ENCODE assay signal across 8 cellular contexts in the genomic region with DNA sequence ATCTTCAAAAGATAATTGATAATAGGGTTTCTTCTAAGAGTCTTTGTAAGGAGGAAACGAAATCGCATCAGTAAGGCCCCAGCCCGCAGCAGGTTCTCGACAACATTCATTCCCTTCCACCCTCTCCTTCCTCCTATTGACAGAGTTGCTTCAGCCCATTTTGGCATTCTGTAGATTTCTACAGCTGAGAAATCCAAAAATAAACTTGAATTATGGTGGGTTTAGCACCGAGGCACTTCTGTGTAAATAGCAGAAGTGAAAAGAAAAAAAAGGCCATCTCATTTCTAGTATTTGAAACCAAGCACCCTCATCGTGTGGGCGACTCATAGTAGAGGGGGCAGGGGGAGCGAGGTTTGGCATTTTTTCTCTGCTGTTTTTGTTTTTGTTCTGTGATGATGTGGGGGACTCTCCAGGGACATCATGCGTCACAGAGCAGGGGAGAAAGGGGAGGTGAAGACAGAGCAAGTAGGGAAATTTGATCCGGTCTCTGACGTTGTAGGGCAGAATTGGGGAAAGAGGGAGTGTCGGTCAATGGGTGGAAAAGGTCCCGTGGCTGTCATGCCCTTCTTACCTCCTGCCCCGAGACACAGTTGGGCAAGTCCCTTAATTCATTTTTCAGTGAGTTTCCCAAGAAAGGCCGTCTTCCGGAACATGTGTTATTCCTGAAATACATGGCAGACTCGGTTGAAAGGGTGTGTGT.
A peak's percentile ranks its signal among the peaks of the same experiment; 100 is the strongest.
DNase-seq lines count a peak whose midpoint lies in the region; ATAC-seq and TF ChIP-seq lines count a peak whose summit lies in the region.
"Had no signal": no experiment of that assay in that cellular context is flagged by ENCODE, and none has a peak within 500 bp of the region (broad histone marks: within the 10 kb centered on the region; RNA-seq: fewer than 3 reads in every experiment).

No MANE protein-coding gene starts in this region.

- DNase-seq in GM20000 (ENCODE audit: low spot score) (peak; percentile 68), hepatic stellate cell (ENCODE audit: low spot score) (peak; percentile 46), D341Med (ENCODE audit: low spot score) (no peak), HuH-7.5 (ENCODE audit: low spot score) (no peak)
- peak; percentile 70 for DNase-seq in activated CD8-positive, alpha-beta memory T cell treated with anti-CD3 and anti-CD28 coated beads, Interleukin-2, amount 50 U/mL, for 48 hours
- DNase-seq: pancreas had no signal

- no peak for TF ChIP-seq CTCF in GM20000 (IDR thresholded peaks at IDR 0.05; ENCODE audit: extremely low read depth, missing control alignments)

- peak overlapping the region; percentile 97 for H3K27ac ChIP-seq in subcutaneous abdominal adipose tissue (ENCODE audit: low read depth, low read length)
- H3K27ac ChIP-seq: pancreas had no signal

- H3K36me3 ChIP-seq in subcutaneous abdominal adipose tissue (ENCODE audit: control insufficient read depth in 5 of 5, insufficient read depth in 5 of 5, low read length in 5 of 5) = no peaks in the 10 kb centered on the region
- H3K36me3 ChIP-seq: pancreas had no signal

- no peaks in the 10 kb centered on the region for H3K9me3 ChIP-seq in subcutaneous abdominal adipose tissue (ENCODE audit: control insufficient read depth in 5 of 5, low read length in 5 of 5)
- H3K9me3 ChIP-seq: pancreas had no signal

- peak overlapping the region in 3 of 5 donors; percentile 4 to 30 (median 29) for H3K4me3 ChIP-seq in subcutaneous abdominal adipose tissue (ENCODE audit: low read depth in 1 of 5, low read length in 5 of 5)
- H3K4me3 ChIP-seq: pancreas had no signal

- H3K27me3 ChIP-seq in subcutaneous abdominal adipose tissue (ENCODE audit: control insufficient read depth in 5 of 5, insufficient read depth in 4 of 5, low read length in 5 of 5) = no peaks in the 10 kb centered on the region
- H3K27me3 ChIP-seq: pancreas had no signal

- peak overlapping the region in 3 of 5 donors; percentile 68 to 76 (median 69) for H3K9ac ChIP-seq in subcutaneous abdominal adipose tissue (ENCODE audit: low read length in 5 of 5)

- peaks cover 2 to 37% (median 20%) of the 10 kb centered on the region in 5 donors for H3K4me1 ChIP-seq in subcutaneous abdominal adipose tissue (ENCODE audit: control insufficient read depth in 5 of 5, insufficient read depth in 5 of 5, low read length in 5 of 5)
- H3K4me1 ChIP-seq: pancreas had no signal

- peak; percentile 62 for ATAC-seq in HG03521 (IDR thresholded peaks at IDR 0.05; ENCODE audit: unreplicated experiment)

Comparison
In these comparisons a context has a peak if more than half of its experiments do, and no peak if none do; other contexts are left out.
1. DNase-seq: peak in GM20000 (single experiment), activated CD8-positive, alpha-beta memory T cell treated with anti-CD3 and anti-CD28 coated beads, Interleukin-2, amount 50 U/mL, for 48 hours (single experiment) and hepatic stellate cell (single experiment); none in D341Med (single experiment) and HuH-7.5 (single experiment).